In genomic region chr11:75465701-75466531, GRCh38 we compare ENCODE assay signal across 15 cellular contexts. TPM values are rescaled to one million over a fixed set of nuclear protein-coding genes. Genes with fewer than 3 reads are reported as not detected.
DNase-seq lines count a peak whose midpoint lies in the region; ATAC-seq and TF ChIP-seq lines count a peak whose summit lies in the region.
"Had no signal": no experiment of that assay in that cellular context is flagged by ENCODE, and none has a peak within 500 bp of the region (broad histone marks: within the 10 kb centered on the region; RNA-seq: fewer than 3 reads in every experiment).

No MANE protein-coding gene starts in this region.

- H2BK12ac ChIP-seq in neuronal stem cell (ENCODE audit: low read length): no peak overlapping the region

- no peaks in the 10 kb centered on the region for H3K9me3 ChIP-seq in CD4-positive, CD25-positive, alpha-beta regulatory T cell (ENCODE audit: control insufficient read depth in 2 of 2, low read length in 2 of 2)
- H3K9me3 ChIP-seq in T-helper 17 cell (ENCODE audit: control insufficient read depth, low read length, poor library complexity, severe bottlenecking) (no peaks in the 10 kb centered on the region), neuronal stem cell (replicated peaks in 1 of 2; ENCODE audit: control insufficient read depth in 2 of 2, insufficient read depth in 1 of 2, low read depth in 1 of 2, low read length in 2 of 2) (no peaks in the 10 kb centered on the region)
- H3K9me3 ChIP-seq in CD8-positive, alpha-beta memory T cell (ENCODE audit: low read length): no peaks in the 10 kb centered on the region
- H3K9me3 ChIP-seq: BE2C, MG63 had no signal

- no peak overlapping the region for H3K14ac ChIP-seq in neuronal stem cell (ENCODE audit: low read length)

- no peak overlapping the region for H3K4ac ChIP-seq in neuronal stem cell (ENCODE audit: low read length)

- peak overlapping the region; percentile 18 for H2BK5ac ChIP-seq in neuronal stem cell (ENCODE audit: low read length)

- no peak overlapping the region for H3K27ac ChIP-seq in CD4-positive, CD25-positive, alpha-beta regulatory T cell (ENCODE audit: insufficient read depth, low read length, poor library complexity, severe bottlenecking)
- H3K27ac ChIP-seq in neuronal stem cell (replicated peaks; ENCODE audit: low read length): no peak overlapping the region
- no peak overlapping the region for H3K27ac ChIP-seq in CD8-positive, alpha-beta memory T cell (ENCODE audit: low read depth, low read length)

- DNase-seq in CD4-positive, CD25-positive, alpha-beta regulatory T cell: no peak
- DNase-seq in T-helper 17 cell: no peak
- DNase-seq in fibroblast of pulmonary artery (ENCODE audit: low read depth): peak; percentile 33
- DNase-seq in neuronal stem cell (ENCODE audit: low spot score): no peak
- no peak for DNase-seq in stimulated activated naive CD4-positive, alpha-beta T cell treated with Interleukin-2 at 50 U/mL for 16 hours (lab: John Stamatoyannopoulos, UW)
- DNase-seq in foreskin fibroblast: no peak
- DNase-seq in mucosa of gallbladder (ENCODE audit: low spot score): no peak
- no peak for DNase-seq in CD8-positive, alpha-beta memory T cell
- DNase-seq: activated CD4-positive, alpha-beta T cell treated with anti-CD3 and anti-CD28 coated beads for 48 hours; BE2C; MG63; occipital lobe; OCI-M1; T-cell had no signal

- H3K4me3 ChIP-seq in CD4-positive, CD25-positive, alpha-beta regulatory T cell (ENCODE audit: low read depth, low read length): no peak overlapping the region
- H3K4me3 ChIP-seq in fibroblast of pulmonary artery (replicated peaks; ENCODE audit: low read depth, low read length) (no peak overlapping the region), neuronal stem cell (ENCODE audit: low read length in 2 of 2) (no peak overlapping the region), foreskin fibroblast (ENCODE audit: low read depth in 1 of 2, low read length in 2 of 2) (no peak overlapping the region)
- no peak overlapping the region for H3K4me3 ChIP-seq in CD8-positive, alpha-beta memory T cell (ENCODE audit: low read length)
- H3K4me3 ChIP-seq: MG63 had no signal

- H3K4me1 Mint-ChIP-seq in CD4-positive, CD25-positive, alpha-beta regulatory T cell: no peaks in the 10 kb centered on the region
- peaks cover 10% of the 10 kb centered on the region for H3K4me1 Mint-ChIP-seq in T-helper 17 cell
- no peaks in the 10 kb centered on the region for H3K4me1 Mint-ChIP-seq in CD8-positive, alpha-beta memory T cell
- H3K4me1 Mint-ChIP-seq: T-cell had no signal

- peak overlapping the region; percentile 56 for H2AFZ ChIP-seq in neuronal stem cell (ENCODE audit: low read length)

- no peaks in the 10 kb centered on the region for H3K27me3 ChIP-seq in CD4-positive, CD25-positive, alpha-beta regulatory T cell (ENCODE audit: control insufficient read depth, insufficient read depth, low read length)
- H3K27me3 ChIP-seq in neuronal stem cell (ENCODE audit: control insufficient read depth in 3 of 3, insufficient read depth in 3 of 3, low read depth in 1 of 3, low read length in 3 of 3): peaks cover 0 to 22% (median 0%) of the 10 kb centered on the region in 3 experiments
- H3K27me3 ChIP-seq in CD8-positive, alpha-beta memory T cell (ENCODE audit: insufficient read depth, low read length, poor library complexity, severe bottlenecking): no peaks in the 10 kb centered on the region
- H3K27me3 ChIP-seq: BE2C, MG63 had no signal

- H3K27ac Mint-ChIP-seq in CD4-positive, CD25-positive, alpha-beta regulatory T cell: peak overlapping the region in 2 of 3 donors; percentile 67 to 79
- peak overlapping the region; percentile 14 for H3K27ac Mint-ChIP-seq in T-helper 17 cell
- peak overlapping the region in 2 of 8 donors; percentile 65 to 68 for H3K27ac Mint-ChIP-seq in CD8-positive, alpha-beta memory T cell
- H3K27ac Mint-ChIP-seq: activated T-helper 1 cell treated with anti-CD3 and anti-CD28 coated beads, Interleukin-12 subunit alpha, Interleukin-12 subunit beta, Interleukin-2, Interleukin-4 antibody, amounts not matched to agents 30 ng/mL and 10 ng/mL and 1 ng/mL, durations not matched to agents 14 hours and 24 hours and 36 hours; T-cell had no signal

- TF ChIP-seq CTCF in fibroblast of pulmonary artery (IDR thresholded peaks at IDR 0.05; ENCODE audit: low read length, missing control alignments) (no peak), foreskin fibroblast (IDR thresholded peaks at IDR 0.05; ENCODE audit: low read depth, low read length) (no peak)

- H3K9ac ChIP-seq in neuronal stem cell (ENCODE audit: low read depth, low read length, poor library complexity): no peak overlapping the region

- H2BK120ac ChIP-seq in neuronal stem cell (ENCODE audit: low read depth, low read length): no peak overlapping the region

- POLR2A ChIA-PET in CD8-positive, alpha-beta memory T cell (lab: Charles Lee): no interaction called here

- CTCF ChIA-PET in CD8-positive, alpha-beta memory T cell (lab: Charles Lee): interaction anchor here (1.0 to 1.4 kb wide), 2 partner anchors 10 to 21 kb away, joined by 3 read pairs; no protein-coding TSS in a partner anchor

- peak overlapping the region; percentile 61 for H2AK5ac ChIP-seq in neuronal stem cell (ENCODE audit: low read depth, low read length)

- H2BK15ac ChIP-seq in neuronal stem cell (ENCODE audit: low read length): peak overlapping the region; percentile 31

- H3K36me3 Mint-ChIP-seq in CD4-positive, CD25-positive, alpha-beta regulatory T cell: peaks cover 10% of the 10 kb centered on the region
- H3K36me3 Mint-ChIP-seq in T-helper 17 cell (ENCODE audit: low read depth): peaks cover 3% of the 10 kb centered on the region
- H3K36me3 Mint-ChIP-seq in CD8-positive, alpha-beta memory T cell: peaks cover 0 to 3% (median 3%) of the 10 kb centered on the region in 3 donors

- no peaks in the 10 kb centered on the region for H3K4me1 ChIP-seq in CD4-positive, CD25-positive, alpha-beta regulatory T cell (ENCODE audit: control insufficient read depth, insufficient read depth, low read length, poor library complexity, severe bottlenecking)
- H3K4me1 ChIP-seq in neuronal stem cell (ENCODE audit: control insufficient read depth in 2 of 2, insufficient read depth in 1 of 2, low read depth in 1 of 2, low read length in 2 of 2): peaks cover 22 to 49% of the 10 kb centered on the region in 2 donors
- no peaks in the 10 kb centered on the region for H3K4me1 ChIP-seq in CD8-positive, alpha-beta memory T cell (ENCODE audit: insufficient read depth, low read length)

- peak overlapping the region; percentile 70 for H4K8ac ChIP-seq in neuronal stem cell (ENCODE audit: low read depth, low read length)

- H3K79me1 ChIP-seq in neuronal stem cell (ENCODE audit: low read depth, low read length): no peaks in the 10 kb centered on the region

- peak overlapping the region; percentile 3 for H3K23ac ChIP-seq in neuronal stem cell (ENCODE audit: low read depth, low read length, poor library complexity)

- H4K91ac ChIP-seq in neuronal stem cell (ENCODE audit: low read depth, low read length, poor library complexity): no peak overlapping the region

- H3K27me3 Mint-ChIP-seq in CD4-positive, CD25-positive, alpha-beta regulatory T cell: no peaks in the 10 kb centered on the region
- no peaks in the 10 kb centered on the region for H3K27me3 Mint-ChIP-seq in T-helper 17 cell
- peaks cover 0 to 4% of the 10 kb centered on the region in 2 donors for H3K27me3 Mint-ChIP-seq in CD8-positive, alpha-beta memory T cell
- H3K27me3 Mint-ChIP-seq: T-cell had no signal

- no CpG with 5 or more reads among the region's 11 CpGs for WGBS in neuronal stem cell (ENCODE audit: extremely low coverage in 2 of 2, insufficient read length in 2 of 2, insufficient replicate concordance in 1 of 2), 2 donors

- no peak overlapping the region for H3K4me3 Mint-ChIP-seq in CD4-positive, CD25-positive, alpha-beta regulatory T cell
- no peak overlapping the region for H3K4me3 Mint-ChIP-seq in T-helper 17 cell
- H3K4me3 Mint-ChIP-seq in CD8-positive, alpha-beta memory T cell: no peak overlapping the region
- H3K4me3 Mint-ChIP-seq: activated T-helper 1 cell treated with anti-CD3 and anti-CD28 coated beads, Interleukin-12 subunit alpha, Interleukin-12 subunit beta, Interleukin-2, Interleukin-4 antibody, amounts not matched to agents 30 ng/mL and 10 ng/mL and 1 ng/mL, durations not matched to agents 14 hours and 24 hours and 36 hours; T-cell had no signal

- H3K9me3 Mint-ChIP-seq in CD4-positive, CD25-positive, alpha-beta regulatory T cell: no peaks in the 10 kb centered on the region
- H3K9me3 Mint-ChIP-seq in CD8-positive, alpha-beta memory T cell: no peaks in the 10 kb centered on the region
- H3K9me3 Mint-ChIP-seq: activated T-helper 1 cell treated with anti-CD3 and anti-CD28 coated beads, Interleukin-12 subunit alpha, Interleukin-12 subunit beta, Interleukin-2, Interleukin-4 antibody, amounts not matched to agents 30 ng/mL and 10 ng/mL and 1 ng/mL, durations not matched to agents 14 hours and 24 hours and 36 hours; T-cell had no signal

- ATAC-seq in CD4-positive, CD25-positive, alpha-beta regulatory T cell (ENCODE audit: low read depth in 2 of 2): no peak
- ATAC-seq in T-helper 17 cell: no peak
- ATAC-seq: T-cell had no signal

- no peak overlapping the region for H3K4me2 ChIP-seq in neuronal stem cell (ENCODE audit: insufficient read depth, low read length, poor library complexity, severe bottlenecking)

- peak overlapping the region; percentile 50 for H3K18ac ChIP-seq in neuronal stem cell (ENCODE audit: low read length)

- peaks cover 20% of the 10 kb centered on the region for H3K36me3 ChIP-seq in CD4-positive, CD25-positive, alpha-beta regulatory T cell (ENCODE audit: control insufficient read depth, insufficient read depth, low read length)
- no peaks in the 10 kb centered on the region for H3K36me3 ChIP-seq in neuronal stem cell (replicated peaks in 1 of 2; ENCODE audit: control insufficient read depth in 2 of 2, insufficient read depth in 2 of 2, low read length in 2 of 2)
- no peaks in the 10 kb centered on the region for H3K36me3 ChIP-seq in CD8-positive, alpha-beta memory T cell (ENCODE audit: insufficient read depth, low read length)
- H3K36me3 ChIP-seq: BE2C, MG63 had no signal

RNA-seq across cellular contexts. Expression of gene KLHL35, which starts 32.9 kb away (rescaled TPM):
- 0.47 TPM for total RNA-seq in CD4-positive, CD25-positive, alpha-beta regulatory T cell
- polyA plus RNA-seq in CD4-positive, CD25-positive, alpha-beta regulatory T cell: under 1 TPM in 3 of 4 donors, not detected in 1; 0.31 to 0.78 (median 0.49) TPM
- total RNA-seq in T-helper 17 cell: 1 to 10 TPM; 1.3 to 3.1 TPM
- polyA plus RNA-seq in neuronal stem cell (2013, experiment 1 of 2): 1.2 TPM
- polyA plus RNA-seq in neuronal stem cell (2013, experiment 2 of 2): 1.5 TPM
- total RNA-seq in mucosa of gallbladder: 1.4 TPM
- total RNA-seq in CD8-positive, alpha-beta memory T cell: under 1 TPM; 0.44 to 0.83 TPM
- 0.37 TPM for polyA plus RNA-seq in CD8-positive, alpha-beta memory T cell

RNA-seq across cellular contexts. Expression of gene GDPD5, which starts 59.8 kb away (rescaled TPM):
- 170 TPM for total RNA-seq in CD4-positive, CD25-positive, alpha-beta regulatory T cell
- polyA plus RNA-seq in CD4-positive, CD25-positive, alpha-beta regulatory T cell: 10 to 100 TPM in 3 of 4 donors, 1 to 10 TPM in 1; 8.0 to 23.4 (median 15.9) TPM
- total RNA-seq in T-helper 17 cell: 100 to 1,000 TPM in 1 of 2 donors, 10 to 100 TPM in 1; 77.3 to 108 TPM
- polyA plus RNA-seq in neuronal stem cell (2013, experiment 1 of 2): 10.9 TPM
- polyA plus RNA-seq in neuronal stem cell (2013, experiment 2 of 2): 11.1 TPM
- 16.7 TPM for total RNA-seq in mucosa of gallbladder
- total RNA-seq in CD8-positive, alpha-beta memory T cell: 1 to 10 TPM; 8.9 to 9.1 TPM
- 10.4 TPM for polyA plus RNA-seq in CD8-positive, alpha-beta memory T cell
